ENCODE assay signal across 10 cellular contexts in the genomic region with DNA sequence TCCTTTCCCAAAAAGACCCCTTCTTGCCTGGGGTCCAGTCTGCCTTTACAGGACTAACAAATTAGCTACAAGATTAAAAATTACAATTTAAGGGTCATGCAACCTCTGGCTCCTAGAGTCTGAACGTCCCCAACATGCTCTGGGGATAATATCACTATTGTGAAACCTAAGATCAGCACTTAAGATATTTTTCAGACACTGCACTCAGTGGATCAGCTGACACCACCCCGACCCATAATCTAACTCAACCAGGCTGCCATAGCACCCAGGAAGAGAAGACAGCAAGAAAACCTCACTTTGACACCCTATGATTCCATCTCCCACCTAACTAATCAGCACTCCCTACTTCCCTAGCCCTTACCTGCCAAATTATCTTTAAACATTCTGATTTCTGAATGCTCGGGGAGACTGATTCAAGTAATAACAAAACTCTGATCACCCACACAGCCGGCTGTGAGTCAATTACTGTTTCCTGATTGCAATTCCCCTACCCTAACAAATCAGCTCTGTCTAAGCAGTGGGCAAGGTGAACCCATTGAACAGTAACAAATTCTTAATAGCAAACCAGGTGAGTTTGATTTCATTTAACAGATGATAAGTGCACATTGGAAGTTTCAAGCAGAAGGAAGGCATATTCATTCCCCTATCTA. TPM values are rescaled to one million over a fixed set of nuclear protein-coding genes. Genes with fewer than 3 reads are reported as not detected.
A peak's percentile ranks its signal among the peaks of the same experiment; 100 is the strongest.
DNase-seq lines count a peak whose midpoint lies in the region; ATAC-seq lines count a peak whose summit lies in the region.
"Not testable (repeated sequence)": the region's sequence is repeated elsewhere in the genome, so short reads cannot be mapped to it uniquely, and the experiment has no call there.
"Had no signal": no experiment of that assay in that cellular context is flagged by ENCODE, and none has a peak within 500 bp of the region (broad histone marks: within the 10 kb centered on the region; RNA-seq: fewer than 3 reads in every experiment).

No MANE protein-coding gene starts in this region.

- H3K36me3 ChIP-seq in CD4-positive, CD25-positive, alpha-beta regulatory T cell (ENCODE audit: control insufficient read depth, insufficient read depth, low read length), result not testable (repeated sequence)

- H3K4me3 ChIP-seq in CD4-positive, CD25-positive, alpha-beta regulatory T cell (ENCODE audit: low read depth, low read length), result not testable (repeated sequence)

- not testable (repeated sequence) for H3K27me3 Mint-ChIP-seq in CD4-positive, CD25-positive, alpha-beta regulatory T cell; activated T-cell treated with anti-CD3 and anti-CD28 coated beads, Interleukin-2, amount 50 U/mL, for 4 hours (ENCODE audit: low read depth)
- peaks cover 16 to 18% of the 10 kb centered on the region in 2 donors for H3K27me3 Mint-ChIP-seq in natural killer cell treated with Interleukin-12 subunit alpha and Interleukin-12 subunit beta and Interleukin-15 and Interleukin-18, amount 100 ng/mL, for 72 hours

- DNase-seq in CD4-positive, CD25-positive, alpha-beta regulatory T cell, result peak in 1 of 3 donors; percentile 38
- peak; percentile 41 to 60 for DNase-seq in activated CD4-positive, alpha-beta T cell treated with anti-CD3 and anti-CD28 coated beads, Interleukin-2, amount 50 U/mL, for 48 hours
- DNase-seq in activated T-cell treated with anti-CD3 and anti-CD28 coated beads, Interleukin-2, amount 50 U/mL, for 4 hours; natural killer cell treated with Interleukin-12 subunit alpha and Interleukin-12 subunit beta and Interleukin-15 and Interleukin-18, amount 100 ng/mL, for 72 hours (ENCODE audit: low spot score): not testable (repeated sequence)
- peak; percentile 28 for DNase-seq in activated naive CD4-positive, alpha-beta T cell treated with anti-CD3 and anti-CD28 coated beads, Interleukin-2, amount 50 U/mL, for 16 hours
- peak in 2 of 3 experiments; percentile 21 to 29 for DNase-seq in stimulated activated CD4-positive, alpha-beta T cell treated with anti-CD3 and anti-CD28 coated beads, TNF-alpha, amount 100 ng/mL, for 24 hours (ENCODE audit: low read depth in 3 of 3)

- ATAC-seq in CD4-positive, CD25-positive, alpha-beta regulatory T cell (ENCODE audit: low read depth in 2 of 2), result peak; percentile 40 to 50
- ATAC-seq in GM21360 (IDR thresholded peaks at IDR 0.05; ENCODE audit: unreplicated experiment) (peak; percentile 66), HG03442 (IDR thresholded peaks at IDR 0.05; ENCODE audit: unreplicated experiment) (peak; percentile 80)
- peak; percentile 80 to 85 for ATAC-seq in activated T-cell treated with anti-CD3 and anti-CD28 coated beads, Interleukin-2, amount 50 U/mL, for 4 hours
- ATAC-seq in natural killer cell treated with Interleukin-12 subunit alpha and Interleukin-12 subunit beta and Interleukin-15 and Interleukin-18, amount 100 ng/mL, for 72 hours, result peak in 1 of 2 donors; percentile 69

- H3K27me3 ChIP-seq in CD4-positive, CD25-positive, alpha-beta regulatory T cell (ENCODE audit: control insufficient read depth, insufficient read depth, low read length), result not testable (repeated sequence)

- not testable (repeated sequence) for H3K27ac ChIP-seq in CD4-positive, CD25-positive, alpha-beta regulatory T cell (ENCODE audit: insufficient read depth, low read length, poor library complexity, severe bottlenecking)

- not testable (repeated sequence) for H3K36me3 Mint-ChIP-seq in CD4-positive, CD25-positive, alpha-beta regulatory T cell; activated T-cell treated with anti-CD3 and anti-CD28 coated beads, Interleukin-2, amount 50 U/mL, for 4 hours (ENCODE audit: insufficient read depth); natural killer cell treated with Interleukin-12 subunit alpha and Interleukin-12 subunit beta and Interleukin-15 and Interleukin-18, amount 100 ng/mL, for 72 hours

- H3K9me3 ChIP-seq in CD4-positive, CD25-positive, alpha-beta regulatory T cell (ENCODE audit: control insufficient read depth in 2 of 2, low read length in 2 of 2), result not testable (repeated sequence)

- H3K27ac Mint-ChIP-seq in CD4-positive, CD25-positive, alpha-beta regulatory T cell, result peak overlapping the region in 1 of 3 donors; percentile 74
- H3K27ac Mint-ChIP-seq in natural killer cell treated with Interleukin-12 subunit alpha and Interleukin-12 subunit beta and Interleukin-15 and Interleukin-18, amount 100 ng/mL, for 72 hours, result not testable (repeated sequence)

- H3K9me3 Mint-ChIP-seq in CD4-positive, CD25-positive, alpha-beta regulatory T cell; activated T-cell treated with anti-CD3 and anti-CD28 coated beads, Interleukin-2, amount 50 U/mL, for 4 hours; natural killer cell treated with Interleukin-12 subunit alpha and Interleukin-12 subunit beta and Interleukin-15 and Interleukin-18, amount 100 ng/mL, for 72 hours: not testable (repeated sequence)

- H3K4me3 Mint-ChIP-seq in CD4-positive, CD25-positive, alpha-beta regulatory T cell, result peak overlapping the region in 2 of 4 donors; percentile 11 to 70
- H3K4me3 Mint-ChIP-seq in activated T-cell treated with anti-CD3 and anti-CD28 coated beads, Interleukin-2, amount 50 U/mL, for 4 hours, result not testable (repeated sequence)
- H3K4me3 Mint-ChIP-seq in natural killer cell treated with Interleukin-12 subunit alpha and Interleukin-12 subunit beta and Interleukin-15 and Interleukin-18, amount 100 ng/mL, for 72 hours, result peak overlapping the region; percentile 48

- peaks cover 10 to 29% (median 27%) of the 10 kb centered on the region in 4 donors for H3K4me1 Mint-ChIP-seq in CD4-positive, CD25-positive, alpha-beta regulatory T cell
- H3K4me1 Mint-ChIP-seq in activated T-cell treated with anti-CD3 and anti-CD28 coated beads, Interleukin-2, amount 50 U/mL, for 4 hours (ENCODE audit: low read depth), result peaks cover 14% of the 10 kb centered on the region
- H3K4me1 Mint-ChIP-seq in natural killer cell treated with Interleukin-12 subunit alpha and Interleukin-12 subunit beta and Interleukin-15 and Interleukin-18, amount 100 ng/mL, for 72 hours (ENCODE audit: low read depth in 2 of 2), result peaks cover 6 to 23% of the 10 kb centered on the region in 2 donors

- not testable (repeated sequence) for H3K4me1 ChIP-seq in CD4-positive, CD25-positive, alpha-beta regulatory T cell (ENCODE audit: control insufficient read depth, insufficient read depth, low read length, poor library complexity, severe bottlenecking)

RNA-seq across cellular contexts. Expression of gene CARD16, which starts 32.1 kb away (rescaled TPM):
- total RNA-seq in CD4-positive, CD25-positive, alpha-beta regulatory T cell, result 109 TPM
- polyA plus RNA-seq in CD4-positive, CD25-positive, alpha-beta regulatory T cell, result 100 to 1,000 TPM; 318 to 445 (median 387) TPM
- total RNA-seq in activated T-cell treated with anti-CD3 and anti-CD28 coated beads, Interleukin-2, amount 50 U/mL, for 4 hours, result 1 to 10 TPM; 2.7 to 4.7 (median 4.3) TPM
- 10 to 100 TPM; 17.1 to 58.3 TPM for total RNA-seq in natural killer cell treated with Interleukin-12 subunit alpha and Interleukin-12 subunit beta and Interleukin-15 and Interleukin-18, amount 100 ng/mL, for 72 hours
- total RNA-seq: GM23248 had no signal
- polyA plus RNA-seq: GM23248 had no signal

RNA-seq across cellular contexts. Expression of gene CASP1, which starts 42.3 kb away (rescaled TPM):
- total RNA-seq in CD4-positive, CD25-positive, alpha-beta regulatory T cell, result 67.5 TPM
- polyA plus RNA-seq in CD4-positive, CD25-positive, alpha-beta regulatory T cell, result 100 to 1,000 TPM; 104 to 208 (median 141) TPM
- 10 to 100 TPM; 11.5 to 19.0 (median 13.7) TPM for total RNA-seq in activated T-cell treated with anti-CD3 and anti-CD28 coated beads, Interleukin-2, amount 50 U/mL, for 4 hours
- total RNA-seq in natural killer cell treated with Interleukin-12 subunit alpha and Interleukin-12 subunit beta and Interleukin-15 and Interleukin-18, amount 100 ng/mL, for 72 hours, result 10 to 100 TPM; 43.8 to 84.8 TPM

RNA-seq across cellular contexts. Expression of gene CASP5, which starts 54.3 kb away (rescaled TPM):
- total RNA-seq in CD4-positive, CD25-positive, alpha-beta regulatory T cell, result not detected
- polyA plus RNA-seq in CD4-positive, CD25-positive, alpha-beta regulatory T cell, result under 1 TPM in 1 of 4 donors, not detected in 3; 0.24 TPM
- total RNA-seq in activated T-cell treated with anti-CD3 and anti-CD28 coated beads, Interleukin-2, amount 50 U/mL, for 4 hours, result not detected
- total RNA-seq in natural killer cell treated with Interleukin-12 subunit alpha and Interleukin-12 subunit beta and Interleukin-15 and Interleukin-18, amount 100 ng/mL, for 72 hours, result under 1 TPM in 1 of 2 donors, not detected in 1; 0.33 TPM
- total RNA-seq: GM23248, HT1080 had no signal
- polyA plus RNA-seq: GM23248 had no signal
